In the genomic region with DNA sequence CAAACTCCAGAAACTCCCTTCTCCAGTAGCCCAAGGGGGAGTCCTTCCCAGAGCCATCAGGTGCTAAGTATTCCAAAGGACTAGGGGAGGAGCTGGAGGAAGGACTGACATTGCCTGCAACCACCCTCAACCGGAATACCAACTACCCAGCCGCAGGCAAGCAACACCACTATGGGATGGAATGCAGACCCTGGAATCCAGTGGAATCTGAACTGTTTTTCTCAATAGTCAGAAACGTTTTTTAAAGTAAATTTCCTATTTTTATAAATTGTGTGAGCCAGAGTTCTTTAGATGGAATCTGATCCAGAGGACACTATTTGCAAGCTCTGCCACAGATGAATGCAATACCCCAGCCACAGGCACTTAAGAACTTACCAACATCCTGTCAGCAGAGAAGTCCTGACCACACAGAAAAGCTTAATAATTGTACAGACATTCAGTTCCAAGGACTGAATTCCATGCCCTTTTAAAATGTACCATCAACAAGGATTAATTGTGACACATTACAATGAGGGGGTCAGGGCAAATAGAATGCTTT, we compare ENCODE assay signal across 1 cellular context.
TF ChIP-seq lines count a peak whose summit lies in the region.

No MANE protein-coding gene starts in this region.

TF ChIP-seq in IMR-90, 13 proteins besides CTCF, POLR2A, EP300 and RAD21 (continued from another document):
- TF ChIP-seq RCOR1 (IDR thresholded peaks at IDR 0.05; ENCODE audit: insufficient replicate concordance, low read length) (no peak), FOS (IDR thresholded peaks at IDR 0.05; ENCODE audit: low read depth, low read length) (no peak), CEBPB (IDR thresholded peaks at IDR 0.05; ENCODE audit: low read depth, low read length) (peak; percentile 22; the same call in 1 of the 2 replicates)
